In the genomic region with DNA sequence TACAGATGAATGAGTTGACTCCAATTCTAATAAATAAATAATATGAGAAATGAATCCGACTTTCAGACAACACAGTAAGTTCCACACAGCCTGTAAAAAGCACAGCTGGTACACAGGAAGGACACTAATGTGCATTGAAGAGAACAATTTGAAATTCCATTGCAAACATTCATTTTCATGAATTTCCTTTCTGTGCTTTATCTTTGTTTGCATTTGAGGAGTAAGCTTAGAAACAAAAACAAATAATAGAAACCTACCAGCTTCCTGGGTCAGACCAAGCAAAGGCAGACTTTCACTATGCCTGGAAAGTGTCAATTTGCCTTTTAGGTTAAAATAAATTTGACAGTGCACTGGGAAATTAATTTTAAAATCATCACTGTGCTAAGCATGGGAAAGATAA, we compare ENCODE assay signal across 18 cellular contexts.
DNase-seq lines count a peak whose midpoint lies in the region; ATAC-seq, FAIRE-seq and TF ChIP-seq lines count a peak whose summit lies in the region.
"Had no signal": no experiment of that assay in that cellular context is flagged by ENCODE, and none has a peak within 500 bp of the region (broad histone marks: within the 10 kb centered on the region; RNA-seq: fewer than 3 reads in every experiment).

No MANE protein-coding gene starts in this region.

- 48 to 49% methylated on average over 1 of the region's 1 CpG for WGBS in pancreas, 2 donors
- 45 to 47% methylated on average over 1 of the region's 1 CpG for WGBS in esophagus squamous epithelium, 2 donors

- no peak for FAIRE-seq in pancreas (lab: Jason Lieb, UNC)

- no peak for TF ChIP-seq POLR2A in esophagus squamous epithelium (IDR thresholded peaks at IDR 0.05)

- no peaks in the 10 kb centered on the region for H3K27me3 ChIP-seq in pancreas
- H3K27me3 ChIP-seq in esophagus squamous epithelium = no peaks in the 10 kb centered on the region
- H3K27me3 ChIP-seq: BLaER1, breast epithelium, ovary, spleen had no signal

- ATAC-seq in pancreas (peak; percentile 50 to 75 (median 72)), GM18868 (IDR thresholded peaks at IDR 0.05; ENCODE audit: unreplicated experiment) (no peak)

- H3K4me3 ChIP-seq in pancreas = no peak overlapping the region
- H3K4me3 ChIP-seq in esophagus squamous epithelium = no peak overlapping the region
- H3K4me3 ChIP-seq: BLaER1, breast epithelium, GM23248, ovary, spleen had no signal

- peak; percentile 13 for DNase-seq in HCEC 1CT
- DNase-seq in NCI-H526 (lab: John Stamatoyannopoulos, UW) = peak; percentile 32 to 33
- peak; percentile 58 for DNase-seq in dermis blood vessel endothelial cell
- no peak for DNase-seq in pancreas
- DNase-seq in iPS-NIHi11 (ENCODE audit: low spot score) = no peak
- no peak for DNase-seq in esophagus squamous epithelium (lab: John Stamatoyannopoulos, UW)
- DNase-seq: activated CD4-positive, alpha-beta T cell treated with anti-CD3 and anti-CD28 coated beads for 1 hour; activated naive CD4-positive, alpha-beta T cell treated with anti-CD3 and anti-CD28 coated beads, Interleukin-2, amount 10 ng/mL, durations not matched to agents 7 days and 5 days; GM23248; kidney; NCI-H1092 treated with DMSO at 0.1 percent for 48 hours; NCI-H510A; ovary; spleen; stimulated activated naive CD4-positive, alpha-beta T cell treated with Interleukin-2 at 50 U/mL for 16 hours had no signal

- H3K36me3 ChIP-seq in pancreas = no peaks in the 10 kb centered on the region
- no peaks in the 10 kb centered on the region for H3K36me3 ChIP-seq in esophagus squamous epithelium
- H3K36me3 ChIP-seq: breast epithelium, ovary, spleen had no signal

- H3K4me1 ChIP-seq in pancreas (peaks cover 0 to 7% (median 0%) of the 10 kb centered on the region in 3 donors), esophagus squamous epithelium (no peaks in the 10 kb centered on the region)
- H3K4me1 ChIP-seq: breast epithelium, spleen had no signal

- intact Hi-C loops in pancreas (cut with DNase I) (no loop called here), esophagus squamous epithelium (cut with DNase I) (no loop called here)

- no peak for TF ChIP-seq CTCF in pancreas (IDR thresholded peaks at IDR 0.05)
- no peak for TF ChIP-seq CTCF in esophagus squamous epithelium (IDR thresholded peaks at IDR 0.05)

- no peaks in the 10 kb centered on the region for H3K9me3 ChIP-seq in pancreas
- no peaks in the 10 kb centered on the region for H3K9me3 ChIP-seq in esophagus squamous epithelium
- H3K9me3 ChIP-seq: BLaER1, breast epithelium, ovary, spleen had no signal

- H3K27ac ChIP-seq in pancreas = peak overlapping the region in 1 of 4 donors; percentile 15
- H3K27ac ChIP-seq in esophagus squamous epithelium = no peak overlapping the region
- H3K27ac ChIP-seq: BLaER1, breast epithelium, GM23248, spleen had no signal

Comparison
In these comparisons a context has a peak if more than half of its experiments do, and no peak if none do; other contexts are left out.
1. DNase-seq: peak in HCEC 1CT (single experiment), NCI-H526 (2 of 2) and dermis blood vessel endothelial cell (single experiment); none in pancreas (0 of 6), iPS-NIHi11 (single experiment) and esophagus squamous epithelium (single experiment).